13 cellular contexts compared by ENCODE assay signal in genomic region chrX:97167333-97167732, GRCh38.
"Had no signal": no experiment of that assay in that cellular context is flagged by ENCODE, and none has a peak within 500 bp of the region (broad histone marks: within the 10 kb centered on the region; RNA-seq: fewer than 3 reads in every experiment).

No MANE protein-coding gene starts in this region.

- H3K4me1 ChIP-seq: neural progenitor cell had no signal

- ATAC-seq: activated T-cell treated with anti-CD3 and anti-CD28 coated beads, Interleukin-2, amount 50 U/mL, for 4 hours; esophagus mucosa had no signal

- H3K27me3 ChIP-seq: neural progenitor cell, ovary had no signal

- H3K4me3 ChIP-seq: dorsolateral prefrontal cortex, lung, neural progenitor cell, ovary, thoracic aorta had no signal

- DNase-seq: activated CD4-positive, alpha-beta T cell treated with anti-CD3 and anti-CD28 coated beads for 1 hour; activated CD4-positive, alpha-beta T cell treated with anti-CD3 and anti-CD28 coated beads, Interleukin-2, amount 50 U/mL, for 48 hours; activated gamma-delta T cell; activated T-cell treated with anti-CD3 and anti-CD28 coated beads, Interleukin-2, amount 50 U/mL, for 4 hours; dorsolateral prefrontal cortex; midbrain; ovary; retina; stimulated activated CD4-positive, alpha-beta T cell treated with anti-CD3 and anti-CD28 coated beads, Interleukin-4, amount 100 ng/mL, for 1 hour had no signal

- H3K27ac ChIP-seq: dorsolateral prefrontal cortex, neural progenitor cell, ovary, thoracic aorta had no signal

- H3K9me3 ChIP-seq: ovary, thoracic aorta had no signal

- H3K36me3 ChIP-seq: neural progenitor cell, ovary, thoracic aorta had no signal
